13 cellular contexts compared by ENCODE assay signal in the genomic region with DNA sequence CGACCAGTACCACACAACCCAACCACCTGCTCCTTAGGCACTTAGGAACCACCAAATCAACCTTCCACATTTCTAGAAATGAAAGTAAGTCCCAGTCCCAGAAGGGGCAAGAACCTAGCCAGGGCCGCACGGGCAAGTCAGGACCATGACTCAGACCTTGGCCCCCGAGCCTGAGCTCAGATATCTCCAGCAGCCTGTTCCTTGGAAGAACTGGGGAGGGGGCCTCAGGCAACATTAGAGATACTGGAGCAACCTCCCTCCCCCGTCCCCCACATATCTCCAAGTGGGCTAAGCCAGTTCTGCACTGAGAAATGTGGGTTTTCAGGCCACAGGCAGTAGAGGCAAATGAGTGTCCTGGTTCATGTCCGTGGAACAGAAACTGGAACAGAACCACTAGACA. TPM values are rescaled to one million over a fixed set of nuclear protein-coding genes. Genes with fewer than 3 reads are reported as not detected.
DNase-seq lines count a peak whose midpoint lies in the region; ATAC-seq and TF ChIP-seq lines count a peak whose summit lies in the region.
"Had no signal": no experiment of that assay in that cellular context is flagged by ENCODE, and none has a peak within 500 bp of the region (broad histone marks: within the 10 kb centered on the region; RNA-seq: fewer than 3 reads in every experiment).

No MANE protein-coding gene starts in this region.

- no peaks in the 10 kb centered on the region for H3K9me3 ChIP-seq in endodermal cell (ENCODE audit: control insufficient read depth, low read length)
- H3K9me3 ChIP-seq: Peyer's patch, testis had no signal

- no peaks in the 10 kb centered on the region for H3K9me3 Mint-ChIP-seq in activated naive CD4-positive, alpha-beta T cell treated with anti-CD3 and anti-CD28 coated beads, Interleukin-2, amount 50 U/mL, for 24 hours
- H3K9me3 Mint-ChIP-seq in activated naive CD4-positive, alpha-beta T cell treated with anti-CD3 and anti-CD28 coated beads, Interleukin-2, amount 10 ng/mL, durations not matched to agents 7 days and 5 days, result no peaks in the 10 kb centered on the region
- H3K9me3 Mint-ChIP-seq in endodermal cell, result no peaks in the 10 kb centered on the region

- H3K27me3 Mint-ChIP-seq in activated naive CD4-positive, alpha-beta T cell treated with anti-CD3 and anti-CD28 coated beads, Interleukin-2, amount 50 U/mL, for 24 hours, result no peaks in the 10 kb centered on the region
- H3K27me3 Mint-ChIP-seq in activated naive CD4-positive, alpha-beta T cell treated with anti-CD3 and anti-CD28 coated beads, Interleukin-2, amount 10 ng/mL, durations not matched to agents 7 days and 5 days, result no peaks in the 10 kb centered on the region
- no peaks in the 10 kb centered on the region for H3K27me3 Mint-ChIP-seq in endodermal cell (ENCODE audit: insufficient read depth)

- no peak overlapping the region for H3K9ac ChIP-seq in endodermal cell (ENCODE audit: extremely low read depth, low read length, poor library complexity, severe bottlenecking)

- peaks cover 11% of the 10 kb centered on the region for H3K4me1 ChIP-seq in endodermal cell (ENCODE audit: control insufficient read depth, insufficient read depth, low read length)
- H3K4me1 ChIP-seq: testis had no signal

- peak overlapping the region; percentile 77 for H3K27ac Mint-ChIP-seq in activated naive CD4-positive, alpha-beta T cell treated with anti-CD3 and anti-CD28 coated beads, Interleukin-2, amount 50 U/mL, for 24 hours
- H3K27ac Mint-ChIP-seq in activated naive CD4-positive, alpha-beta T cell treated with anti-CD3 and anti-CD28 coated beads, Interleukin-2, amount 10 ng/mL, durations not matched to agents 7 days and 5 days, result no peak overlapping the region
- H3K27ac Mint-ChIP-seq in endodermal cell, result peak overlapping the region; percentile 78

- CTCF ChIA-PET in activated naive CD4-positive, alpha-beta T cell treated with anti-CD3 and anti-CD28 coated beads, Interleukin-2, amount 10 ng/mL, durations not matched to agents 7 days and 5 days (lab: Charles Lee), result no interaction called here
- CTCF ChIA-PET in RWPE1 (lab: Yijun Ruan, JAX), result no interaction called here

- H3K36me3 ChIP-seq in endodermal cell (ENCODE audit: control insufficient read depth, insufficient read depth, low read length), result peaks cover 3% of the 10 kb centered on the region
- H3K36me3 ChIP-seq: Peyer's patch had no signal

- H3K4me3 ChIP-seq in endodermal cell (ENCODE audit: low read length), result no peak overlapping the region
- H3K4me3 ChIP-seq: Peyer's patch, testis had no signal

- no peaks in the 10 kb centered on the region for H3K27me3 ChIP-seq in endodermal cell (ENCODE audit: control insufficient read depth, insufficient read depth, low read length, poor library complexity, severe bottlenecking)
- H3K27me3 ChIP-seq: Peyer's patch, testis had no signal

- no peak overlapping the region for H3K4me3 Mint-ChIP-seq in activated naive CD4-positive, alpha-beta T cell treated with anti-CD3 and anti-CD28 coated beads, Interleukin-2, amount 50 U/mL, for 24 hours
- no peak overlapping the region for H3K4me3 Mint-ChIP-seq in activated naive CD4-positive, alpha-beta T cell treated with anti-CD3 and anti-CD28 coated beads, Interleukin-2, amount 10 ng/mL, durations not matched to agents 7 days and 5 days
- no peak overlapping the region for H3K4me3 Mint-ChIP-seq in endodermal cell

- H3K27ac ChIP-seq in RWPE1 (peak overlapping the region; percentile 26), endodermal cell (ENCODE audit: low read depth, low read length) (no peak overlapping the region), substantia nigra (ENCODE audit: low read depth, low read length, poor library complexity, severe bottlenecking) (peak overlapping the region; percentile 51)
- H3K27ac ChIP-seq: epithelial cell of prostate, testis had no signal

- no peaks in the 10 kb centered on the region for H3K36me3 Mint-ChIP-seq in activated naive CD4-positive, alpha-beta T cell treated with anti-CD3 and anti-CD28 coated beads, Interleukin-2, amount 50 U/mL, for 24 hours
- H3K36me3 Mint-ChIP-seq in activated naive CD4-positive, alpha-beta T cell treated with anti-CD3 and anti-CD28 coated beads, Interleukin-2, amount 10 ng/mL, durations not matched to agents 7 days and 5 days, result no peaks in the 10 kb centered on the region
- peaks cover 12% of the 10 kb centered on the region for H3K36me3 Mint-ChIP-seq in endodermal cell (ENCODE audit: low read depth)

- WGBS in endodermal cell (ENCODE audit: insufficient coverage in 1 of 2, insufficient read length in 1 of 2), 2 experiments, result 84 to 100% methylated on average over 2 to 6 of the region's 6 CpGs

- POLR2A ChIA-PET in RWPE1 (lab: Yijun Ruan, JAX; ENCODE audit: low non-redundant PET), result no interaction called here

- TF ChIP-seq CTCF in RWPE1 (conservative IDR thresholded peaks at IDR 0.05; ENCODE audit: low read depth), result no peak
- TF ChIP-seq CTCF in endodermal cell (conservative IDR thresholded peaks at IDR 0.05), result no peak

- H3K4me1 Mint-ChIP-seq in activated naive CD4-positive, alpha-beta T cell treated with anti-CD3 and anti-CD28 coated beads, Interleukin-2, amount 50 U/mL, for 24 hours, result peaks cover 73% of the 10 kb centered on the region
- H3K4me1 Mint-ChIP-seq in activated naive CD4-positive, alpha-beta T cell treated with anti-CD3 and anti-CD28 coated beads, Interleukin-2, amount 10 ng/mL, durations not matched to agents 7 days and 5 days, result peaks cover 50% of the 10 kb centered on the region
- H3K4me1 Mint-ChIP-seq in endodermal cell, result peaks cover 46% of the 10 kb centered on the region

- ATAC-seq in HG03520 (IDR thresholded peaks at IDR 0.05; ENCODE audit: unreplicated experiment), result no peak

- DNase-seq in activated naive CD4-positive, alpha-beta T cell treated with anti-CD3 and anti-CD28 coated beads, Interleukin-2, amount 10 ng/mL, durations not matched to agents 7 days and 5 days, result no peak
- DNase-seq in RWPE1 (ENCODE audit: low spot score) (no peak), endodermal cell (no peak), substantia nigra (lab: John Stamatoyannopoulos, UW) (no peak), NCI-H2227 treated with DMSO at 0.1 percent for 48 hours (lab: John Stamatoyannopoulos, UW) (no peak), RPMI8226 (no peak)
- DNase-seq: activated CD4-positive, alpha-beta T cell treated with anti-CD3 and anti-CD28 coated beads, Interleukin-2, amount 50 U/mL, for 4 hours; activated naive CD4-positive, alpha-beta T cell; testis had no signal

RNA-seq across cellular contexts. Expression of gene ARAP1, which starts 7.7 kb away (rescaled TPM):
- 10 to 100 TPM; 74.4 to 88.3 TPM for total RNA-seq in endodermal cell
- 33.5 TPM for polyA plus RNA-seq in endodermal cell (2013, experiment 1 of 2)
- 27.9 TPM for polyA plus RNA-seq in endodermal cell (2013, experiment 2 of 2)

RNA-seq across cellular contexts. Expression of gene STARD10, which starts 49.4 kb away (rescaled TPM):
- 10 to 100 TPM; 32.2 to 33.3 TPM for total RNA-seq in endodermal cell
- polyA plus RNA-seq in endodermal cell (2013, experiment 1 of 2), result 23.2 TPM
- polyA plus RNA-seq in endodermal cell (2013, experiment 2 of 2), result 21.0 TPM
